Comparison of ENCODE assay signal across 1 cellular context in the genomic region with DNA sequence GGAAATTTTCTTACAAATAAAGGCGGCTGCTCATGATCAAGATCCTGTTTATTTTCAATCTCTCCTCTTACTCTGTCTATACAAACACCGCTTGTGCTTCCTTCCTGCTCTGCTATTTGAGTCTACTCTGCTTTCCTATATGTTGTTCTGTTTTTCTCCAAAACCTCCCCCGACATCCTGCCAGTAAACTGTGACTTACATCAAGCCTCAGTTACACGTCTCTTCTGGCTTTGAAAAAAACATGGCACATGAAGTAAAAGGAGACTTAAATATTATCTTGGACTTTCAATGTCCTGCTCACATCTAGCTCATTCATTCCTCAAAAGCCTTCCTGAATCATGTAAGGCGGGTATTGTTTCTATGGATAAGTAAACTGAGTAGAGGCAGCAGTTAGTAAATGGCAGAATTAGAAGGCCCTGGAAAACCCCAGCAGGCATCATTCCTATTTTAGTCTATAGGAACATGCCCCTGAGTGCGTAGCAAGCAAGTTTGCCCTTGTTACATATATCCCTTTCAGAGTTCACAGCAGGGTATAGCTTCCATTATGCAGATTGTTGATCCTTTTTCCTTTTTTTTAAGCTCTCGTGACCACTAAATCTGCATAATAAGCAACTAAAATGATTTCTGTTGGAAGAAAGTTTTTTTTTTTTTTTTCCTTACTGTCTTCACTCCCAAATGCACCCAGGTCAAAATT.
TF ChIP-seq lines count a peak whose summit lies in the region.

No MANE protein-coding gene starts in this region.

TF ChIP-seq in K562, 482 proteins besides CTCF, POLR2A, EP300 and RAD21:
- TF ChIP-seq GABPA (tag; conservative IDR thresholded peaks at IDR 0.05; ENCODE audit: low read depth) (0 out of 2 replicates have a peak, but pooled peaks have one; percentile 14), NCOA6 (IDR thresholded peaks at IDR 0.05) (no peak), ZNF778 (CRISPR knock-in tag; IDR thresholded peaks at IDR 0.05) (no peak), ETV1 (tag; conservative IDR thresholded peaks at IDR 0.05; ENCODE audit: low read depth) (0 out of 2 replicates have a peak, but pooled peaks have one; percentile 24), ZNF551 (CRISPR knock-in tag; IDR thresholded peaks at IDR 0.05) (no peak)
